2 cellular contexts compared by ENCODE assay signal in the genomic region with DNA sequence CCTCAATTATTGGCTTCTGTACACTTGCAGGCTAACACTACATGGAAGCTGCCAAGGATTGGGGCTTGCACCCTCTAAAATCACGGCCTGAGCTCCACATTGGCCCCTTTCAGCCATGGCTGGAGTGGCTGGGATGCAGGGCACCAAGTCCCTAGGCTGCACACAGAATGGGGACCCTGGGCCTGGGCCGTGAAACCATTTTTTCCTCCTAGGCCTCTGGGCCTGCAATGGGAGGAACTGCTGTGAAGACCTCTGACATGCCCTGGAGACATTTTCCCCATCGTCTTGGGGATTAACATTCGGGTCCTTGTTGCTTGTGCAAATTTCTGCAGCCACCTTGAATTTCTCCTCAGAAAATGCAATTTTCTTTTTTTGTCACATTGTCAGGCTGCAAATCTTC. TPM values are rescaled to one million over a fixed set of nuclear protein-coding genes. Genes with fewer than 3 reads are reported as not detected.
"Had no signal": no experiment of that assay in that cellular context is flagged by ENCODE, and none has a peak within 500 bp of the region (broad histone marks: within the 10 kb centered on the region; RNA-seq: fewer than 3 reads in every experiment).

No MANE protein-coding gene starts in this region.

RNA-seq across cellular contexts. Expression of a gene that starts 23.6 kb away (rescaled TPM):
- total RNA-seq: HT-29, PC-9 had no signal
